ENCODE assay signal across 36 cellular contexts in genomic region chr3:166011771-166012170, GRCh38.
DNase-seq lines count a peak whose midpoint lies in the region; ATAC-seq, FAIRE-seq and TF ChIP-seq lines count a peak whose summit lies in the region.
"Had no signal": no experiment of that assay in that cellular context is flagged by ENCODE, and none has a peak within 500 bp of the region (broad histone marks: within the 10 kb centered on the region; RNA-seq: fewer than 3 reads in every experiment).

No MANE protein-coding gene starts in this region.

- H3K4me1 ChIP-seq in A549 (no peaks in the 10 kb centered on the region), HEK293 (ENCODE audit: control insufficient read depth, insufficient read depth, low read length) (no peaks in the 10 kb centered on the region), MM.1S (ENCODE audit: low read length) (0 out of 2 replicates have a peak, but pooled peaks cover 9% of the 10 kb centered on the region)
- H3K4me1 ChIP-seq: BE2C; BLaER1; BLaER1 treated with 17β-estradiol and CSF1 and Interleukin-3, amounts not matched to agents 10 nM and 100 nM; Caco-2 had no signal

- H2AFZ ChIP-seq in MM.1S (ENCODE audit: low read length) (0 out of 2 replicates have a peak overlapping the region, but pooled peaks have one; percentile 22), SU-DHL-6 (ENCODE audit: low read depth, low read length, severe bottlenecking) (peak overlapping the region; percentile 68)

- FAIRE-seq in A549 (lab: Jason Lieb, UNC) (no peak), RCC 7860 (lab: Jason Lieb, UNC) (no peak)
- FAIRE-seq: A204.1, D721Med had no signal

- TF ChIP-seq CTCF in A549 (IDR thresholded peaks at IDR 0.05) (no peak), HEK293 (tag by site-specific recombination; IDR thresholded peaks at IDR 0.05) (no peak), MM.1S (IDR thresholded peaks at IDR 0.05; ENCODE audit: low read length) (no peak), SU-DHL-6 (IDR thresholded peaks at IDR 0.05; ENCODE audit: insufficient read depth, low read length, poor library complexity, severe bottlenecking) (no peak)

- no peaks in the 10 kb centered on the region for H4K20me1 ChIP-seq in MM.1S (ENCODE audit: insufficient read depth, low read length)
- no peaks in the 10 kb centered on the region for H4K20me1 ChIP-seq in SU-DHL-6 (ENCODE audit: low read depth, low read length)
- H4K20me1 ChIP-seq: BLaER1; BLaER1 treated with 17β-estradiol and CSF1 and Interleukin-3, amounts not matched to agents 10 nM and 100 nM had no signal

- no peak overlapping the region for H3K4me2 ChIP-seq in A549
- peak overlapping the region; percentile 7; the same call in 1 of the 2 replicates for H3K4me2 ChIP-seq in MM.1S (ENCODE audit: low read depth, low read length)
- H3K4me2 ChIP-seq in SU-DHL-6 (ENCODE audit: low read depth, low read length, poor library complexity, severe bottlenecking), result peak overlapping the region; percentile 5
- H3K4me2 ChIP-seq: BLaER1; BLaER1 treated with 17β-estradiol and CSF1 and Interleukin-3, amounts not matched to agents 10 nM and 100 nM had no signal

- peaks cover 22% of the 10 kb centered on the region for H3K9me3 Mint-ChIP-seq in activated T-helper 2 cell treated with anti-CD3 and anti-CD28 coated beads, Interferon-gamma antibody, Interleukin-2, Interleukin-4, amounts not matched to agents 10 μg/mL and 5 μg/mL and 100 μg/mL, durations not matched to agents 14 hours and 24 hours and 36 hours

- H3K4me3 ChIP-seq in A549, result no peak overlapping the region
- H3K4me3 ChIP-seq in HEK293 (ENCODE audit: low read depth, low read length), result no peak overlapping the region
- H3K4me3 ChIP-seq in MM.1S (ENCODE audit: low read length), result no peak overlapping the region
- H3K4me3 ChIP-seq in SU-DHL-6 (ENCODE audit: insufficient read depth, low read length, poor library complexity, severe bottlenecking), result no peak overlapping the region
- H3K4me3 ChIP-seq: BLaER1; BLaER1 treated with 17β-estradiol and CSF1 and Interleukin-3, amounts not matched to agents 10 nM and 100 nM had no signal

- no peaks in the 10 kb centered on the region for H3K4me1 Mint-ChIP-seq in activated T-helper 2 cell treated with anti-CD3 and anti-CD28 coated beads, Interferon-gamma antibody, Interleukin-2, Interleukin-4, amounts not matched to agents 10 μg/mL and 5 μg/mL and 100 μg/mL, durations not matched to agents 14 hours and 24 hours and 36 hours (ENCODE audit: low read depth)
- H3K4me1 Mint-ChIP-seq: B cell; CD14-positive monocyte; CD4-positive, alpha-beta memory T cell; CD4-positive, CD25-positive, alpha-beta regulatory T cell; CD8-positive, alpha-beta memory T cell had no signal

- H3K27ac ChIP-seq in A549 (no peak overlapping the region), HEK293 (ENCODE audit: extremely low read depth, low read depth, low read length) (no peak overlapping the region), MM.1S (ENCODE audit: low read length) (peak overlapping the region; percentile 0; the same call in 1 of the 2 replicates), SU-DHL-6 (ENCODE audit: low read depth, low read length) (no peak overlapping the region)
- H3K27ac ChIP-seq: 22Rv1; BLaER1; BLaER1 treated with 17β-estradiol and CSF1 and Interleukin-3, amounts not matched to agents 10 nM and 100 nM; C4-2B had no signal

- H3K9ac ChIP-seq in MM.1S (ENCODE audit: low read length), result no peak overlapping the region
- no peak overlapping the region for H3K9ac ChIP-seq in SU-DHL-6 (ENCODE audit: low read length)
- H3K9ac ChIP-seq: BLaER1; BLaER1 treated with 17β-estradiol and CSF1 and Interleukin-3, amounts not matched to agents 10 nM and 100 nM had no signal

- TF ChIP-seq POLR2A in A549 (IDR thresholded peaks at IDR 0.05; ENCODE audit: low read length), result no peak

- H3F3A ChIP-seq in MM.1S (ENCODE audit: insufficient read depth, low read length) (no peaks in the 10 kb centered on the region), SU-DHL-6 (ENCODE audit: insufficient read depth) (no peaks in the 10 kb centered on the region; the same call in 1 of the 2 replicates)

- no peaks in the 10 kb centered on the region for H3K27me3 Mint-ChIP-seq in activated T-helper 2 cell treated with anti-CD3 and anti-CD28 coated beads, Interferon-gamma antibody, Interleukin-2, Interleukin-4, amounts not matched to agents 10 μg/mL and 5 μg/mL and 100 μg/mL, durations not matched to agents 14 hours and 24 hours and 36 hours (ENCODE audit: low read depth)
- H3K27me3 Mint-ChIP-seq: B cell; CD4-positive, alpha-beta memory T cell; CD4-positive, alpha-beta T cell; CD4-positive, CD25-positive, alpha-beta regulatory T cell; CD8-positive, alpha-beta memory T cell had no signal

- no peak overlapping the region for H3K4me3 Mint-ChIP-seq in activated T-helper 2 cell treated with anti-CD3 and anti-CD28 coated beads, Interferon-gamma antibody, Interleukin-2, Interleukin-4, amounts not matched to agents 10 μg/mL and 5 μg/mL and 100 μg/mL, durations not matched to agents 14 hours and 24 hours and 36 hours (ENCODE audit: low read depth)
- H3K4me3 Mint-ChIP-seq: B cell; CD14-positive monocyte; CD4-positive, alpha-beta memory T cell; CD4-positive, alpha-beta T cell; CD4-positive, CD25-positive, alpha-beta regulatory T cell; CD8-positive, alpha-beta memory T cell; CD8-positive, alpha-beta T cell had no signal

- no peaks in the 10 kb centered on the region for H3K9me2 ChIP-seq in MM.1S (replicated peaks; ENCODE audit: insufficient read depth, low read length)
- H3K9me2 ChIP-seq in SU-DHL-6 (replicated peaks; ENCODE audit: insufficient read depth, low read length), result no peaks in the 10 kb centered on the region

- no peak for ATAC-seq in A549
- no peak for ATAC-seq in HG02763 (IDR thresholded peaks at IDR 0.05; ENCODE audit: unreplicated experiment)
- ATAC-seq: CD8-positive, alpha-beta T cell had no signal

- CTCF ChIA-PET in A549 (lab: Yijun Ruan, JAX), result no interaction called here
- CTCF ChIA-PET in HEK293 (lab: Yijun Ruan, JAX), result no interaction called here

- H3K79me2 ChIP-seq in MM.1S (ENCODE audit: low read length) (no peaks in the 10 kb centered on the region), SU-DHL-6 (ENCODE audit: insufficient read depth, low read length) (no peaks in the 10 kb centered on the region)

- no peak for TF ChIP-seq RAD21 in A549 (conservative IDR thresholded peaks at IDR 0.05 in 1 of 2, IDR thresholded peaks at IDR 0.05 in 1 of 2)

- DNase-seq in A549 (ENCODE audit: low read depth in 1 of 2, low spot score in 1 of 2) (no peak), MM.1S (no peak), NCI-H2196 (lab: John Stamatoyannopoulos, UW; ENCODE audit: unreplicated experiment) (no peak), RCC 7860 (ENCODE audit: low spot score) (no peak)
- no peak for DNase-seq in activated T-helper 2 cell treated with anti-CD3 and anti-CD28 coated beads, Interferon-gamma antibody, Interleukin-2, Interleukin-4, amounts not matched to agents 10 μg/mL and 5 μg/mL and 100 μg/mL, durations not matched to agents 14 hours and 24 hours and 36 hours (ENCODE audit: low spot score)
- DNase-seq: 8988T; ACHN; AML-193; BE2C; C1 segment of cervical spinal cord; Caco-2; Calu3; CD4-positive, alpha-beta memory T cell; CD4-positive, alpha-beta T cell; CD4-positive, CD25-positive, alpha-beta regulatory T cell; CD8-positive, alpha-beta memory T cell; CD8-positive, alpha-beta T cell; COR-L47; DMS 273 treated with DMSO at 0.1 percent for 48 hours; DMS153; DMS53; DMS79; DMS79 treated with DMSO at 0.1 percent for 48 hours; DND-41; EL had no signal

- WGBS in A549 (ENCODE audit: missing lambda C conversion rate), result 43% methylated on average over 1 of the region's 1 CpG

- POLR2A ChIA-PET in A549 (lab: Yijun Ruan, JAX) (no interaction called here), HEK293 (lab: Yijun Ruan, JAX) (no interaction called here)

- H3K27me3 ChIP-seq in MM.1S (replicated peaks; ENCODE audit: insufficient read depth, low read length) (no peaks in the 10 kb centered on the region), SU-DHL-6 (ENCODE audit: low read length) (no peaks in the 10 kb centered on the region)
- H3K27me3 ChIP-seq: BE2C; BLaER1; BLaER1 treated with 17β-estradiol and CSF1 and Interleukin-3, amounts not matched to agents 10 nM and 100 nM had no signal

- intact Hi-C loops in activated T-helper 2 cell treated with anti-CD3 and anti-CD28 coated beads, Interferon-gamma antibody, Interleukin-2, Interleukin-4, amounts not matched to agents 10 μg/mL and 5 μg/mL and 100 μg/mL, durations not matched to agents 14 hours and 24 hours and 36 hours (cut with micrococcal nuclease), result no loop called here

- H3K9me3 ChIP-seq in A549 (no peaks in the 10 kb centered on the region), HEK293 (ENCODE audit: control insufficient read depth, insufficient read depth, low read depth, low read length) (no peaks in the 10 kb centered on the region), MM.1S (replicated peaks; ENCODE audit: insufficient read depth, low read length) (no peaks in the 10 kb centered on the region), SU-DHL-6 (ENCODE audit: insufficient read depth, low read length) (no peaks in the 10 kb centered on the region)
- H3K9me3 ChIP-seq: BE2C, BLaER1, Caco-2 had no signal

- TF ChIP-seq EP300 in A549 (IDR thresholded peaks at IDR 0.05), result no peak

- no peaks in the 10 kb centered on the region for H3K36me3 ChIP-seq in HEK293 (ENCODE audit: control insufficient read depth in 2 of 2, insufficient read depth in 1 of 2, low read length in 2 of 2)
- H3K36me3 ChIP-seq in MM.1S (replicated peaks; ENCODE audit: insufficient read depth, low read length), result no peaks in the 10 kb centered on the region
- no peaks in the 10 kb centered on the region for H3K36me3 ChIP-seq in SU-DHL-6 (ENCODE audit: low read length)
- H3K36me3 ChIP-seq: BE2C; BLaER1; BLaER1 treated with 17β-estradiol and CSF1 and Interleukin-3, amounts not matched to agents 10 nM and 100 nM had no signal

- H3K36me3 Mint-ChIP-seq in activated T-helper 2 cell treated with anti-CD3 and anti-CD28 coated beads, Interferon-gamma antibody, Interleukin-2, Interleukin-4, amounts not matched to agents 10 μg/mL and 5 μg/mL and 100 μg/mL, durations not matched to agents 14 hours and 24 hours and 36 hours (ENCODE audit: low read depth), result no peaks in the 10 kb centered on the region
- H3K36me3 Mint-ChIP-seq: CD14-positive monocyte; CD4-positive, alpha-beta memory T cell; CD4-positive, CD25-positive, alpha-beta regulatory T cell; CD8-positive, alpha-beta memory T cell; CD8-positive, alpha-beta T cell had no signal

- no peak overlapping the region for H3K27ac Mint-ChIP-seq in activated T-helper 2 cell treated with anti-CD3 and anti-CD28 coated beads, Interferon-gamma antibody, Interleukin-2, Interleukin-4, amounts not matched to agents 10 μg/mL and 5 μg/mL and 100 μg/mL, durations not matched to agents 14 hours and 24 hours and 36 hours
- H3K27ac Mint-ChIP-seq: B cell; CD14-positive monocyte; CD4-positive, alpha-beta memory T cell; CD4-positive, alpha-beta T cell; CD4-positive, CD25-positive, alpha-beta regulatory T cell; CD8-positive, alpha-beta memory T cell; CD8-positive, alpha-beta T cell had no signal

TF ChIP-seq in A549, 52 proteins besides CTCF, POLR2A, EP300 and RAD21 (continues in another document):
- peak; percentile 78 for TF ChIP-seq ZC3H11A (IDR thresholded peaks at IDR 0.05)
- no peak for TF ChIP-seq ESRRA (IDR thresholded peaks at IDR 0.05; ENCODE audit: borderline replicate concordance, low read length)
- no peak for TF ChIP-seq CEBPB (IDR thresholded peaks at IDR 0.05)

TF ChIP-seq in HEK293, 187 proteins besides CTCF, POLR2A, EP300 and RAD21 (continues in another document):
- TF ChIP-seq ZNF654 (tag by site-specific recombination; IDR thresholded peaks at IDR 0.05; ENCODE audit: low read depth), result 0 out of 2 replicates have a peak, but pooled peaks have one; percentile 18

Comparison
In these comparisons a context has a peak if more than half of its experiments do, and no peak if none do; other contexts are left out.
1. Of the 5 proteins assayed by ChIP-seq in both HEK293 and A549: peak only in HEK293: REST; only in A549: none; in both: none; in neither: 4.